In genomic region chrX:111519215-111519614, GRCh38 we compare ENCODE assay signal across 11 cellular contexts. TPM values are rescaled to one million over a fixed set of nuclear protein-coding genes. Genes with fewer than 3 reads are reported as not detected.
DNase-seq lines count a peak whose midpoint lies in the region; ATAC-seq and TF ChIP-seq lines count a peak whose summit lies in the region.
"Had no signal": no experiment of that assay in that cellular context is flagged by ENCODE, and none has a peak within 500 bp of the region (broad histone marks: within the 10 kb centered on the region; RNA-seq: fewer than 3 reads in every experiment).

No MANE protein-coding gene starts in this region.

- no peaks in the 10 kb centered on the region for H3K36me3 Mint-ChIP-seq in chondrocyte (ENCODE audit: low read depth)

- H3K27me3 Mint-ChIP-seq in chondrocyte (ENCODE audit: low read depth): peaks cover 2% of the 10 kb centered on the region

- ATAC-seq in GM21717 (IDR thresholded peaks at IDR 0.05; ENCODE audit: unreplicated experiment) (peak; percentile 46), HG02759 (IDR thresholded peaks at IDR 0.05; ENCODE audit: unreplicated experiment) (no peak), HG02885 (IDR thresholded peaks at IDR 0.05; ENCODE audit: poor library complexity, unreplicated experiment) (no peak)

- H3K9me3 Mint-ChIP-seq in chondrocyte (ENCODE audit: low read depth): no peaks in the 10 kb centered on the region
- H3K9me3 Mint-ChIP-seq: activated T-helper 1 cell treated with anti-CD3 and anti-CD28 coated beads, Interleukin-12 subunit alpha, Interleukin-12 subunit beta, Interleukin-2, Interleukin-4 antibody, amounts not matched to agents 30 ng/mL and 10 ng/mL and 1 ng/mL, durations not matched to agents 14 hours and 24 hours and 36 hours had no signal

- TF ChIP-seq CTCF in astrocyte of the spinal cord (IDR thresholded peaks at IDR 0.05; ENCODE audit: low read depth, low read length) (no peak), chondrocyte (IDR thresholded peaks at IDR 0.05) (no peak)

- in situ Hi-C loops in astrocyte of the spinal cord (cut with HindIII; ENCODE audit: low sequenced_read_pairs): no loop called here

- no peaks in the 10 kb centered on the region for H3K4me1 Mint-ChIP-seq in chondrocyte (ENCODE audit: low read depth)

- H3K4me3 ChIP-seq in astrocyte of the spinal cord (ENCODE audit: low read depth, low read length): no peak overlapping the region
- H3K4me3 ChIP-seq: colonic mucosa had no signal

- DNase-seq in NCI-H146 treated with DMSO at 0.1 percent for 48 hours (lab: John Stamatoyannopoulos, UW; ENCODE audit: unreplicated experiment): peak; percentile 11
- DNase-seq in astrocyte of the spinal cord (ENCODE audit: low read depth, low spot score): peak; percentile 87
- DNase-seq in myocyte (ENCODE audit: low read depth): peak; percentile 3
- no peak for DNase-seq in chondrocyte (ENCODE audit: low spot score)
- no peak for DNase-seq in T-helper 9 cell
- DNase-seq: colonic mucosa had no signal

- no peak overlapping the region for H3K27ac Mint-ChIP-seq in chondrocyte (ENCODE audit: unreplicated experiment)
- H3K27ac Mint-ChIP-seq: activated T-helper 1 cell treated with anti-CD3 and anti-CD28 coated beads, Interleukin-12 subunit alpha, Interleukin-12 subunit beta, Interleukin-2, Interleukin-4 antibody, amounts not matched to agents 30 ng/mL and 10 ng/mL and 1 ng/mL, durations not matched to agents 14 hours and 24 hours and 36 hours had no signal

- H3K4me3 Mint-ChIP-seq in chondrocyte (ENCODE audit: unreplicated experiment): no peak overlapping the region
- H3K4me3 Mint-ChIP-seq: activated T-helper 1 cell treated with anti-CD3 and anti-CD28 coated beads, Interleukin-12 subunit alpha, Interleukin-12 subunit beta, Interleukin-2, Interleukin-4 antibody, amounts not matched to agents 30 ng/mL and 10 ng/mL and 1 ng/mL, durations not matched to agents 14 hours and 24 hours and 36 hours had no signal

RNA-seq across cellular contexts. Expression of gene SERTM2, which starts 7.8 kb away (rescaled TPM):
- total RNA-seq in myocyte (not detected in 2 replicates), chondrocyte (not detected in 3 replicates)
- polyA plus RNA-seq in myocyte (2012): not detected
- total RNA-seq: activated T-helper 1 cell treated with anti-CD3 and anti-CD28 coated beads, Interleukin-12 subunit alpha, Interleukin-12 subunit beta, Interleukin-2, Interleukin-4 antibody, amounts not matched to agents 30 ng/mL and 10 ng/mL and 1 ng/mL, durations not matched to agents 14 hours and 24 hours and 36 hours; osteoblast had no signal

Comparison
In these comparisons a context has a peak if more than half of its experiments do, and no peak if none do; other contexts are left out.
1. DNase-seq: peak in NCI-H146 treated with DMSO at 0.1 percent for 48 hours (single experiment), astrocyte of the spinal cord (single experiment) and myocyte (single experiment); none in chondrocyte (single experiment) and T-helper 9 cell (single experiment).